20 cellular contexts compared by ENCODE assay signal in genomic region chr10:26453850-26454249, GRCh38. TPM values are rescaled to one million over a fixed set of nuclear protein-coding genes. Genes with fewer than 3 reads are reported as not detected.
"Had no signal": no experiment of that assay in that cellular context is flagged by ENCODE, and none has a peak within 500 bp of the region (broad histone marks: within the 10 kb centered on the region; RNA-seq: fewer than 3 reads in every experiment).

No MANE protein-coding gene starts in this region.

- H3K4me2 ChIP-seq: hepatocyte had no signal

- FAIRE-seq: astrocyte, kidney, small intestine had no signal

- H3K79me2 ChIP-seq: hepatocyte had no signal

- H3K27me3 ChIP-seq: colonic mucosa, esophagus muscularis mucosa, hepatocyte, left lung, suprapubic skin had no signal

- H3K4me1 ChIP-seq: colonic mucosa, esophagus muscularis mucosa, prostate gland, suprapubic skin had no signal

- ATAC-seq: left lung, mucosa of descending colon, right cardiac atrium had no signal

- H3K36me3 Mint-ChIP-seq: type B pancreatic cell had no signal

- H3K4me3 Mint-ChIP-seq: activated CD4-positive, alpha-beta T cell treated with anti-CD3 and anti-CD28 coated beads, Interleukin-2, amount 10 ng/mL, durations not matched to agents 7 days and 5 days; stimulated activated naive CD8-positive, alpha-beta T cell treated with anti-CD3 and anti-CD28 coated beads, Interleukin-15, Interleukin-2, amounts not matched to agents 100 ng/mL and 50 ng/mL, for 24 hours; type B pancreatic cell had no signal

- DNase-seq: activated CD4-positive, alpha-beta T cell treated with anti-CD3 and anti-CD28 coated beads, Interleukin-2, amount 10 ng/mL, durations not matched to agents 7 days and 5 days; activated CD4-positive, CD25-positive, alpha-beta regulatory T cell; activated effector memory CD4-positive, alpha-beta T cell treated with Interleukin-2 at 50 U/mL for 16 hours; activated naive CD4-positive, alpha-beta T cell treated with anti-CD3 and anti-CD28 coated beads, Interleukin-2, amount 50 U/mL, for 16 hours; colonic mucosa; kidney; left lung; mucosa of descending colon; right cardiac atrium; small intestine; stimulated activated CD4-positive, alpha-beta T cell treated with anti-CD3 and anti-CD28 coated beads, Interleukin-4, amount 100 ng/mL, for 4 hours; stimulated activated CD8-positive, alpha-beta memory T cell treated with anti-CD3 and anti-CD28 coated beads, Interleukin-4, amount 100 ng/mL, for 48 hours had no signal

- H3K9me3 ChIP-seq: colonic mucosa, esophagus muscularis mucosa, left lung, mucosa of descending colon, prostate gland, suprapubic skin had no signal

- H3K9me3 Mint-ChIP-seq: activated CD4-positive, alpha-beta T cell treated with anti-CD3 and anti-CD28 coated beads, Interleukin-2, amount 10 ng/mL, durations not matched to agents 7 days and 5 days; stimulated activated naive CD8-positive, alpha-beta T cell treated with anti-CD3 and anti-CD28 coated beads, Interleukin-15, Interleukin-2, amounts not matched to agents 100 ng/mL and 50 ng/mL, for 24 hours; type B pancreatic cell had no signal

- H3K27me3 Mint-ChIP-seq: activated CD4-positive, alpha-beta T cell treated with anti-CD3 and anti-CD28 coated beads, Interleukin-2, amount 10 ng/mL, durations not matched to agents 7 days and 5 days; stimulated activated naive CD8-positive, alpha-beta T cell treated with anti-CD3 and anti-CD28 coated beads, Interleukin-15, Interleukin-2, amounts not matched to agents 100 ng/mL and 50 ng/mL, for 24 hours had no signal

- H3K4me3 ChIP-seq: colonic mucosa, esophagus muscularis mucosa, hepatocyte, left lung, mucosa of descending colon, prostate gland, suprapubic skin had no signal

- H3K27ac ChIP-seq: colonic mucosa, esophagus muscularis mucosa, hepatocyte, left lung, prostate gland, suprapubic skin had no signal

- H3K36me3 ChIP-seq: colonic mucosa, esophagus muscularis mucosa, left lung, prostate gland, suprapubic skin had no signal

- H3K27ac Mint-ChIP-seq: type B pancreatic cell had no signal

- H2AFZ ChIP-seq: hepatocyte had no signal

RNA-seq across cellular contexts. Expression of gene APBB1IP, which starts 15.7 kb away (rescaled TPM):
- polyA plus RNA-seq: neural cell had no signal
